In the genomic region with DNA sequence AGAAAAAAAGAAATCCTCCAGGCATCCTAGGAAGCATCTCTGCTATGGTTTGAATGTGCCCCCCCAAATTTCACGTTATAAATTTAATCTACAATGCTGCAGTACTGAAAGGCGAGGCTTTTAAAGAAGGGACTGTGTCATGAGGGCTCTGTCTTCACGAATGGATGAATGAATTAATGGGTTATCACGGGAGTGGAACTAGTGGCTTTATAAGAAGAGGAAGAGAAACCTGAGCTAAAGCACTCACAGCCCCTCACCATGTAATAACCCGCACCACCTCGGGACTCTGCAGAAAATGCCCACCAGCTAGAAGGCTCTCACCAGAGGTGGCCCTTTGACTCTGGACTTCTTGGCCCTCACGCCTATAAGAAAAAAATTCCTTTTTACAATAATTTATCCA, we compare ENCODE assay signal across 2 cellular contexts.
TF ChIP-seq lines count a peak whose summit lies in the region.

No MANE protein-coding gene starts in this region.

TF ChIP-seq in GM23338, 12 proteins besides CTCF, POLR2A, EP300 and RAD21 (continued from another document):
- TF ChIP-seq ZNF114 (CRISPR knock-in tag; IDR thresholded peaks at IDR 0.05) (no peak), EZH2phosphoT487 (IDR thresholded peaks at IDR 0.05; ENCODE audit: unreplicated experiment) (no peak)
TF ChIP-seq in GM23338: peak in this region for 0.

TF ChIP-seq in GM12878, 131 proteins besides CTCF, POLR2A, EP300 and RAD21 (continued from another document):
- TF ChIP-seq USF2 (IDR thresholded peaks at IDR 0.05; ENCODE audit: borderline replicate concordance, low read depth, low read length) (no peak), POU2F2 (IDR thresholded peaks at IDR 0.05; ENCODE audit: borderline replicate concordance, low read depth, low read length) (0 out of 3 replicates have a peak, but pooled peaks have one; percentile 15), CBFB (IDR thresholded peaks at IDR 0.05; ENCODE audit: low read depth) (no peak), BCLAF1 (IDR thresholded peaks at IDR 0.05) (no peak), MYB (IDR thresholded peaks at IDR 0.05; ENCODE audit: borderline replicate concordance, low read depth, low read length) (no peak), HDAC2 (IDR thresholded peaks at IDR 0.05) (no peak), BCL11A (IDR thresholded peaks at IDR 0.05; ENCODE audit: low read depth, low read length) (0 out of 2 replicates have a peak, but pooled peaks have one; percentile 18), ETV6 (conservative IDR thresholded peaks at IDR 0.05 in 1 of 2, IDR thresholded peaks at IDR 0.05 in 1 of 2; ENCODE audit: borderline replicate concordance in 1 of 2, low read depth in 1 of 2) (no peak), HCFC1 (IDR thresholded peaks at IDR 0.05; ENCODE audit: low read length) (no peak), SRF (IDR thresholded peaks at IDR 0.05; ENCODE audit: low read depth in 2 of 2, low read length in 2 of 2) (no peak), IKZF1 (conservative IDR thresholded peaks at IDR 0.05) (0 out of 2 replicates have a peak, but pooled peaks have one; percentile 12), FOXM1 (IDR thresholded peaks at IDR 0.05; ENCODE audit: low read depth, low read length) (no peak), NFYA (IDR thresholded peaks at IDR 0.05; ENCODE audit: borderline replicate concordance, low read depth, low read length) (no peak), KDM1A (IDR thresholded peaks at IDR 0.05; ENCODE audit: borderline replicate concordance) (no peak)
- TF ChIP-seq, protein P1, sequence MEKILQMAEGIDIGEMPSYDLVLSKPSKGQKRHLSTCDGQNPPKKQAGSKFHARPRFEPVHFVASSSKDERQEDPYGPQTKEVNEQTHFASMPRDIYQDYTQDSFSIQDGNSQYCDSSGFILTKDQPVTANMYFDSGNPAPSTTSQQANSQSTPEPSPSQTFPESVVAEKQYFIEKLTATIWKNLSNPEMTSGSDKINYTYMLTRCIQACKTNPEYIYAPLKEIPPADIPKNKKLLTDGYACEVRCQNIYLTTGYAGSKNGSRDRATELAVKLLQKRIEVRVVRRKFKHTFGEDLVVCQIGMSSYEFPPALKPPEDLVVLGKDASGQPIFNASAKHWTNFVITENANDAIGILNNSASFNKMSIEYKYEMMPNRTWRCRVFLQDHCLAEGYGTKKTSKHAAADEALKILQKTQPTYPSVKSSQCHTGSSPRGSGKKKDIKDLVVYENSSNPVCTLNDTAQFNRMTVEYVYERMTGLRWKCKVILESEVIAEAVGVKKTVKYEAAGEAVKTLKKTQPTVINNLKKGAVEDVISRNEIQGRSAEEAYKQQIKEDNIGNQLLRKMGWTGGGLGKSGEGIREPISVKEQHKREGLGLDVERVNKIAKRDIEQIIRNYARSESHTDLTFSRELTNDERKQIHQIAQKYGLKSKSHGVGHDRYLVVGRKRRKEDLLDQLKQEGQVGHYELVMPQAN (conservative IDR thresholded peaks at IDR 0.05), result no peak
TF ChIP-seq in GM12878: peak in this region for 9.
